In the genomic region with DNA sequence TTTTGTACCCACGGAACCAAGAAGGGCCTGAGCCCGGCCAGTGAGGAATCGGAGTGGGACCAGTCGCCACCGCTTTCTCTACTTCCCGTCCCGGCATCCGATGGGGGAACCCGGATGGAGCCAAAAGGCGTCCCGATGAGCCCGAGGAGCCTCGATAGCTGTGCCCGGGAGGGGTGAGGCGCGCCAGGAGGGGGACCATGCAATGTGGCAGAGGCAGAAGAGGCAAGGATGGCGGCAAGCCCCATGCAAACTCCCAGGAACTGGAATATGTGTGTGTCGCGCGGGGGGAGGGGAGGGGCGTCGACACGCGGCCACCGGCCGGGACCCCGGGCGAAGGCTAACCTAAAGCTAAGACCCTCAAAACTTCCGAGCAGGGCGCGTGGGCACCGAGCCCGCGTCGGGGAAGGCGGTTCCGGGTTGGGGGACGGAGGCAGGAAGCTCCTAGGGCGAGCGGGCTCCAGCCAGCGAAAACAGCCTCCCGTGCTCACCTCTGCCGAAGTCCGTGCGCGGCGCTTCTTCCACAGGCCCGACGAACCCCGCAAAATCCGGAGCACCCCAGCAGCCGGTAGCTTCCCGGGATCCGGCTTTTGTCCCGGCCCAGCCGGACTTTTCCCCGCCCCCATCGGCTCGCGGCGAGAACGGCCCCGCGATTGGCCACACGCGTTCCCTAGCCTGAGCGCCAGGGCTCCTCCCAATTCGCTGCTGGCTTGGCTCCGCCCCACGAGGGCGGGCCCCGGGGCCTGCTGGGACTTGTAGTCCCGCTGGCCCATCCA, we compare ENCODE assay signal across 1 cellular context.
TF ChIP-seq lines count a peak whose summit lies in the region.

ACLY (minus strand) TSS at position 560 of the 773 bp plus-strand sequence. CDS start 5,078 bp downstream, outside the sequence.

TF ChIP-seq in HepG2, 621 proteins besides CTCF, POLR2A, EP300 and RAD21 (continued from another document and continues in another):
- TF ChIP-seq ZNF503 (CRISPR knock-in tag; IDR thresholded peaks at IDR 0.05) (no peak), ZNF576 (CRISPR knock-in tag; IDR thresholded peaks at IDR 0.05) (0 out of 2 replicates have a peak, but pooled peaks have one; percentile 2), CCDC6 (CRISPR knock-in tag; IDR thresholded peaks at IDR 0.05) (peak; percentile 64; the same call in 1 of the 2 replicates), RFXANK (CRISPR knock-in tag; IDR thresholded peaks at IDR 0.05) (0 out of 2 replicates have a peak, but pooled peaks have one; percentile 44), ZNF383 (CRISPR knock-in tag; IDR thresholded peaks at IDR 0.05; ENCODE audit: borderline replicate concordance) (peak; percentile 47; the same call in 1 of the 2 replicates), SIX4 (CRISPR knock-in tag; IDR thresholded peaks at IDR 0.05) (no peak), IRF2 (CRISPR knock-in tag; IDR thresholded peaks at IDR 0.05) (peak; percentile 32; the same call in 1 of the 2 replicates), RNF2 (conservative IDR thresholded peaks at IDR 0.05; ENCODE audit: low read depth) (0 out of 2 replicates have a peak, but pooled peaks have one; percentile 14), ZNF331 (CRISPR knock-in tag; IDR thresholded peaks at IDR 0.05) (no peak), SMYD3 (CRISPR knock-in tag; IDR thresholded peaks at IDR 0.05) (peak; percentile 65; the same call in 1 of the 2 replicates), JUN (CRISPR knock-in tag; IDR thresholded peaks at IDR 0.05) (no peak), ZNF616 (CRISPR knock-in tag; IDR thresholded peaks at IDR 0.05; ENCODE audit: low read depth) (peak; percentile 72; the same call in 1 of the 2 replicates), EED (CRISPR knock-in tag; IDR thresholded peaks at IDR 0.05) (peak; percentile 67; the same call in 1 of the 2 replicates), SP4 (CRISPR knock-in tag; IDR thresholded peaks at IDR 0.05) (peak; percentile 99), DNMT1 (CRISPR knock-in tag; IDR thresholded peaks at IDR 0.05) (no peak), ZNF12 (CRISPR knock-in tag; IDR thresholded peaks at IDR 0.05) (no peak), RFXAP (CRISPR knock-in tag; IDR thresholded peaks at IDR 0.05; ENCODE audit: borderline replicate concordance) (no peak), HDAC6 (IDR thresholded peaks at IDR 0.05; ENCODE audit: low read depth, low read length) (no peak), SIN3B (IDR thresholded peaks at IDR 0.05; ENCODE audit: low read length) (no peak), MATR3 (CRISPR knock-in tag; IDR thresholded peaks at IDR 0.05) (no peak), TFDP2 (CRISPR knock-in tag; IDR thresholded peaks at IDR 0.05) (peak; percentile 53; the same call in 1 of the 2 replicates), ZC3H4 (CRISPR knock-in tag; IDR thresholded peaks at IDR 0.05; ENCODE audit: borderline replicate concordance) (no peak), ZNF142 (CRISPR knock-in tag; IDR thresholded peaks at IDR 0.05) (peak; percentile 29; the same call in 1 of the 2 replicates), TOPORS (CRISPR knock-in tag; IDR thresholded peaks at IDR 0.05) (0 out of 2 replicates have a peak, but pooled peaks have one; percentile 47), SPEN (CRISPR knock-in tag; IDR thresholded peaks at IDR 0.05; ENCODE audit: low read depth) (no peak), PRDM15 (CRISPR knock-in tag; IDR thresholded peaks at IDR 0.05) (peak; percentile 94), ZNF589 (CRISPR knock-in tag; conservative IDR thresholded peaks at IDR 0.05) (no peak; the same call in 1 of the 2 replicates), BCLAF1 (IDR thresholded peaks at IDR 0.05) (no peak), ZFY (CRISPR knock-in tag; IDR thresholded peaks at IDR 0.05) (no peak; the same call in 1 of the 2 replicates)
- TF ChIP-seq, protein P1, sequence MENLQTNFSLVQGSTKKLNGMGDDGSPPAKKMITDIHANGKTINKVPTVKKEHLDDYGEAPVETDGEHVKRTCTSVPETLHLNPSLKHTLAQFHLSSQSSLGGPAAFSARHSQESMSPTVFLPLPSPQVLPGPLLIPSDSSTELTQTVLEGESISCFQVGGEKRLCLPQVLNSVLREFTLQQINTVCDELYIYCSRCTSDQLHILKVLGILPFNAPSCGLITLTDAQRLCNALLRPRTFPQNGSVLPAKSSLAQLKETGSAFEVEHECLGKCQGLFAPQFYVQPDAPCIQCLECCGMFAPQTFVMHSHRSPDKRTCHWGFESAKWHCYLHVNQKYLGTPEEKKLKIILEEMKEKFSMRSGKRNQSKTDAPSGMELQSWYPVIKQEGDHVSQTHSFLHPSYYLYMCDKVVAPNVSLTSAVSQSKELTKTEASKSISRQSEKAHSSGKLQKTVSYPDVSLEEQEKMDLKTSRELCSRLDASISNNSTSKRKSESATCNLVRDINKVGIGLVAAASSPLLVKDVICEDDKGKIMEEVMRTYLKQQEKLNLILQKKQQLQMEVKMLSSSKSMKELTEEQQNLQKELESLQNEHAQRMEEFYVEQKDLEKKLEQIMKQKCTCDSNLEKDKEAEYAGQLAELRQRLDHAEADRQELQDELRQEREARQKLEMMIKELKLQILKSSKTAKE (CRISPR knock-in tag; IDR thresholded peaks at IDR 0.05; ENCODE audit: borderline replicate concordance): no peak
- TF ChIP-seq, protein P2, sequence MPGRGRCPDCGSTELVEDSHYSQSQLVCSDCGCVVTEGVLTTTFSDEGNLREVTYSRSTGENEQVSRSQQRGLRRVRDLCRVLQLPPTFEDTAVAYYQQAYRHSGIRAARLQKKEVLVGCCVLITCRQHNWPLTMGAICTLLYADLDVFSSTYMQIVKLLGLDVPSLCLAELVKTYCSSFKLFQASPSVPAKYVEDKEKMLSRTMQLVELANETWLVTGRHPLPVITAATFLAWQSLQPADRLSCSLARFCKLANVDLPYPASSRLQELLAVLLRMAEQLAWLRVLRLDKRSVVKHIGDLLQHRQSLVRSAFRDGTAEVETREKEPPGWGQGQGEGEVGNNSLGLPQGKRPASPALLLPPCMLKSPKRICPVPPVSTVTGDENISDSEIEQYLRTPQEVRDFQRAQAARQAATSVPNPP (CRISPR knock-in tag; IDR thresholded peaks at IDR 0.05): 0 out of 2 replicates have a peak, but pooled peaks have one; percentile 46
- TF ChIP-seq, protein P3, sequence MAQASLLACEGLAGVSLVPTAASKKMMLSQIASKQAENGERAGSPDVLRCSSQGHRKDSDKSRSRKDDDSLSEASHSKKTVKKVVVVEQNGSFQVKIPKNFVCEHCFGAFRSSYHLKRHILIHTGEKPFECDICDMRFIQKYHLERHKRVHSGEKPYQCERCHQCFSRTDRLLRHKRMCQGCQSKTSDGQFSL (CRISPR knock-in tag; IDR thresholded peaks at IDR 0.05): no peak
- TF ChIP-seq, protein P4, sequence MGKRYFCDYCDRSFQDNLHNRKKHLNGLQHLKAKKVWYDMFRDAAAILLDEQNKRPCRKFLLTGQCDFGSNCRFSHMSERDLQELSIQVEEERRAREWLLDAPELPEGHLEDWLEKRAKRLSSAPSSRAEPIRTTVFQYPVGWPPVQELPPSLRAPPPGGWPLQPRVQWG (CRISPR knock-in tag; IDR thresholded peaks at IDR 0.05; ENCODE audit: borderline replicate concordance, low read depth): no peak
